ENCODE assay signal across 19 cellular contexts in genomic region chr9:34690983-34691382, GRCh38. TPM values are rescaled to one million over a fixed set of nuclear protein-coding genes. Genes with fewer than 3 reads are reported as not detected.
DNase-seq lines count a peak whose midpoint lies in the region; ATAC-seq and TF ChIP-seq lines count a peak whose summit lies in the region.
"Had no signal": no experiment of that assay in that cellular context is flagged by ENCODE, and none has a peak within 500 bp of the region (broad histone marks: within the 10 kb centered on the region; RNA-seq: fewer than 3 reads in every experiment).

TSS of gene CCL19 (minus strand) at chr9:34691276. CDS start at chr9:34691139, 137 bp downstream.

- H3K36me3 Mint-ChIP-seq in T-helper 17 cell (ENCODE audit: low read depth) = no peaks in the 10 kb centered on the region
- H3K36me3 Mint-ChIP-seq: CD4-positive, alpha-beta memory T cell had no signal

- ATAC-seq in T-helper 17 cell (no peak), lung (ENCODE audit: insufficient read depth, low FRiP score) (no peak), upper lobe of right lung (peak; percentile 10)

- H3K27ac Mint-ChIP-seq in T-helper 17 cell = peak within 1 kb of the TSS; percentile 14

- no peak for TF ChIP-seq POLR2A in transverse colon (IDR thresholded peaks at IDR 0.05)

- H3K27ac ChIP-seq in lung (ENCODE audit: low read depth in 1 of 2, low read length in 1 of 2) (no peak within 1 kb of the TSS), upper lobe of right lung (no peak within 1 kb of the TSS), transverse colon (no peak within 1 kb of the TSS)
- H3K27ac ChIP-seq: KMS-11 had no signal

- H3K4me3 Mint-ChIP-seq in T-helper 17 cell = no peak within 1 kb of the TSS
- H3K4me3 Mint-ChIP-seq: CD4-positive, alpha-beta memory T cell had no signal

- TF ChIP-seq CTCF in lung (IDR thresholded peaks at IDR 0.05; ENCODE audit: control extremely low read depth, extremely low read depth) = no peak
- no peak for TF ChIP-seq CTCF in upper lobe of right lung (IDR thresholded peaks at IDR 0.05)
- TF ChIP-seq CTCF in transverse colon (IDR thresholded peaks at IDR 0.05) = no peak

- intact Hi-C loops in upper lobe of right lung (cut with DNase I) = no loop called here
- intact Hi-C loops in transverse colon (cut with DNase I; ENCODE audit: low total_unique reads) = no loop called here

- WGBS in lung, 2 donors = 52 to 62% methylated on average over 4 of the region's 4 CpGs
- WGBS in transverse colon (ENCODE audit: low coverage in 1 of 2), 2 donors = 83% methylated on average over 4 of the region's 4 CpGs; no CpG with 5 or more reads in 1 of the 2 donors

- TF ChIP-seq EP300 in transverse colon (IDR thresholded peaks at IDR 0.05; ENCODE audit: low read depth) = no peak

- no peaks in the 10 kb centered on the region for H3K36me3 ChIP-seq in lung (ENCODE audit: control insufficient read depth in 2 of 2, insufficient read depth in 2 of 2, low read length in 2 of 2)
- no peaks in the 10 kb centered on the region for H3K36me3 ChIP-seq in upper lobe of right lung
- no peaks in the 10 kb centered on the region for H3K36me3 ChIP-seq in transverse colon

- H3K27me3 Mint-ChIP-seq in T-helper 17 cell = peaks cover 32% of the 10 kb centered on the region
- H3K27me3 Mint-ChIP-seq: CD4-positive, alpha-beta memory T cell had no signal

- H3K9me3 ChIP-seq in T-helper 17 cell (ENCODE audit: control insufficient read depth, low read length, poor library complexity, severe bottlenecking) (no peaks in the 10 kb centered on the region), lung (ENCODE audit: control insufficient read depth in 2 of 2, insufficient read depth in 1 of 2, low read length in 1 of 2) (no peaks in the 10 kb centered on the region), upper lobe of right lung (no peaks in the 10 kb centered on the region), transverse colon (no peaks in the 10 kb centered on the region)
- H3K9me3 ChIP-seq: SK-N-SH had no signal

- DNase-seq in CD1c-positive myeloid dendritic cell (ENCODE audit: extremely low spot score) (peak; percentile 3), T-helper 17 cell (no peak), lung (ENCODE audit: low spot score) (no peak), upper lobe of right lung (no peak), activated gamma-delta T cell (lab: John Stamatoyannopoulos, UW) (no peak), ACHN (no peak), transverse colon (no peak)
- DNase-seq: Calu3; CD4-positive, alpha-beta memory T cell; NCI-H1417 treated with DMSO at 0.1 percent for 48 hours; NCI-H187 treated with DMSO at 0.1 percent for 48 hours; NCI-H2227 treated with DMSO at 0.1 percent for 48 hours; NCI-H510A treated with DMSO at 0.1 percent for 48 hours; NCI-H774; RPMI8226; SHP77 treated with DMSO at 0.1 percent for 48 hours; SK-N-SH had no signal

- in situ Hi-C loops in ACHN (cut with HindIII; ENCODE audit: low pct_ligation_motif_present, low pct_unique_long_range_greater_than_20kb, low sequenced_read_pairs) = no loop called here
- in situ Hi-C loops in transverse colon (cut with MboI; ENCODE audit: low pct_ligation_motif_present in 1 of 4, low pct_unique_long_range_greater_than_20kb in 1 of 4, low sequenced_read_pairs in 3 of 4) = no loop called here

- H3K27me3 ChIP-seq in lung (ENCODE audit: control insufficient read depth, insufficient read depth) = no peaks in the 10 kb centered on the region
- no peaks in the 10 kb centered on the region for H3K27me3 ChIP-seq in upper lobe of right lung
- no peaks in the 10 kb centered on the region for H3K27me3 ChIP-seq in transverse colon

- peaks cover 2% of the 10 kb centered on the region for H3K4me1 Mint-ChIP-seq in T-helper 17 cell
- H3K4me1 Mint-ChIP-seq: CD4-positive, alpha-beta memory T cell had no signal

- H3K4me3 ChIP-seq in lung = no peak within 1 kb of the TSS
- no peak within 1 kb of the TSS for H3K4me3 ChIP-seq in upper lobe of right lung
- H3K4me3 ChIP-seq in transverse colon = no peak within 1 kb of the TSS

- H3K4me1 ChIP-seq in lung (ENCODE audit: control insufficient read depth in 2 of 2, insufficient read depth in 2 of 2, low read length in 2 of 2) (peaks cover 0 to 4% of the 10 kb centered on the region in 2 donors), upper lobe of right lung (peaks cover 4% of the 10 kb centered on the region), transverse colon (peaks cover 0 to 16% (median 0%) of the 10 kb centered on the region in 4 donors)

RNA-seq across cellular contexts. Expression of gene CCL19, which starts in this region (rescaled TPM):
- total RNA-seq in T-helper 17 cell (not detected), lung (10 to 100 TPM; 19.9 to 33.2 TPM), upper lobe of right lung (1.1 TPM), transverse colon (not detected)
- polyA plus RNA-seq in lung = 10 to 100 TPM in 1 of 2 donors, 1 to 10 TPM in 1; 6.5 to 81.5 TPM
- total RNA-seq: Calu3; CD4-positive, alpha-beta memory T cell had no signal
- polyA plus RNA-seq: AG04450; CD4-positive, alpha-beta memory T cell; SK-N-SH had no signal
